In the genomic region with DNA sequence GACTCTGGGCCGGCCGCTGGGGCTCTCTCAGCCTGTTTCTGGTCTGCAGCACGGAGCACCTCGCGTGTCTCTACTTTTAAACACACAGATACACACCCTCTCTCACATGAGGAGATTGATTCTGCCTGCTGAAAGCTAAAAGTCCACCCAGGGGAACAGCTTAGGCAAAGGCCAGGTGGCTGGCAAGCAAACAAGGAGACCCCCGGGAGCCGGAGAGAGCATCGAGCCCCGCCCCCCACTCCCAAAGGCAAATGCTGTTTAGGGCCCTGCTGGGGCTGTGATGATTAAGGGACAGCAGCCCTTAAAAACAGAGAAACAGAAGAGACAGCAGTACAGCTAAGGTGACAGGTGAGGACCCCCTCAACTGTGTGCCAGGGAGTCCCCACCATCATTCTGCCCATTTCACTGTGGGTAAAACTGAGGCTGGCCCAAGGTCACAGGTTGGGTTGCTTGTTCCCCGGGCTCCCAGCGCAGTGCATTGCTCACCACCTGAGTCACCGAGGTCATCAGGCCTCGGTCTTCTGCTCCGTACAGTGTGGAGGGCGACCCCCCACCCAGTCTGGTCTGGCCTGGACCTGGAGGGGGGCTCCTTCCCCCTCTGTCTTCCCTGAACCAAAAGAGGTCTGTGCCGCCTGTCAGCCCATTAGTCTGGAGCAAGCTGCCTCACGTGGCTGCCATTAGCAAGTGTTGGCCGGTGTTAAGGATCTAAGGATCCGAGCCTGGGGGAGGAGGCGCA, we compare ENCODE assay signal across 1 cellular context.
TF ChIP-seq lines count a peak whose summit lies in the region.

No MANE protein-coding gene starts in this region.

TF ChIP-seq in HCT116, 20 proteins besides CTCF, POLR2A, EP300 and RAD21:
- TF ChIP-seq ZFX (IDR thresholded peaks at IDR 0.05) (no peak), TCF7L2 (IDR thresholded peaks at IDR 0.05; ENCODE audit: borderline replicate concordance, extremely low read depth, insufficient read depth, insufficient read length) (peak; percentile 41)
TF ChIP-seq in HCT116: peak in this region for 1.
